In genomic region chr5:109990723-109991359, GRCh38 we compare ENCODE assay signal across 1 cellular context.
TF ChIP-seq lines count a peak whose summit lies in the region.

No MANE protein-coding gene starts in this region.

TF ChIP-seq in HepG2, 621 proteins besides CTCF, POLR2A, EP300 and RAD21 (continued from another document):
- TF ChIP-seq, protein P1, sequence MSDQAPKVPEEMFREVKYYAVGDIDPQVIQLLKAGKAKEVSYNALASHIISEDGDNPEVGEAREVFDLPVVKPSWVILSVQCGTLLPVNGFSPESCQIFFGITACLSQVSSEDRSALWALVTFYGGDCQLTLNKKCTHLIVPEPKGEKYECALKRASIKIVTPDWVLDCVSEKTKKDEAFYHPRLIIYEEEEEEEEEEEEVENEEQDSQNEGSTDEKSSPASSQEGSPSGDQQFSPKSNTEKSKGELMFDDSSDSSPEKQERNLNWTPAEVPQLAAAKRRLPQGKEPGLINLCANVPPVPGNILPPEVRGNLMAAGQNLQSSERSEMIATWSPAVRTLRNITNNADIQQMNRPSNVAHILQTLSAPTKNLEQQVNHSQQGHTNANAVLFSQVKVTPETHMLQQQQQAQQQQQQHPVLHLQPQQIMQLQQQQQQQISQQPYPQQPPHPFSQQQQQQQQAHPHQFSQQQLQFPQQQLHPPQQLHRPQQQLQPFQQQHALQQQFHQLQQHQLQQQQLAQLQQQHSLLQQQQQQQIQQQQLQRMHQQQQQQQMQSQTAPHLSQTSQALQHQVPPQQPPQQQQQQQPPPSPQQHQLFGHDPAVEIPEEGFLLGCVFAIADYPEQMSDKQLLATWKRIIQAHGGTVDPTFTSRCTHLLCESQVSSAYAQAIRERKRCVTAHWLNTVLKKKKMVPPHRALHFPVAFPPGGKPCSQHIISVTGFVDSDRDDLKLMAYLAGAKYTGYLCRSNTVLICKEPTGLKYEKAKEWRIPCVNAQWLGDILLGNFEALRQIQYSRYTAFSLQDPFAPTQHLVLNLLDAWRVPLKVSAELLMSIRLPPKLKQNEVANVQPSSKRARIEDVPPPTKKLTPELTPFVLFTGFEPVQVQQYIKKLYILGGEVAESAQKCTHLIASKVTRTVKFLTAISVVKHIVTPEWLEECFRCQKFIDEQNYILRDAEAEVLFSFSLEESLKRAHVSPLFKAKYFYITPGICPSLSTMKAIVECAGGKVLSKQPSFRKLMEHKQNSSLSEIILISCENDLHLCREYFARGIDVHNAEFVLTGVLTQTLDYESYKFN (CRISPR knock-in tag; conservative IDR thresholded peaks at IDR 0.05), result peak; percentile 43; the same call in 1 of the 2 replicates
- TF ChIP-seq, protein P2, sequence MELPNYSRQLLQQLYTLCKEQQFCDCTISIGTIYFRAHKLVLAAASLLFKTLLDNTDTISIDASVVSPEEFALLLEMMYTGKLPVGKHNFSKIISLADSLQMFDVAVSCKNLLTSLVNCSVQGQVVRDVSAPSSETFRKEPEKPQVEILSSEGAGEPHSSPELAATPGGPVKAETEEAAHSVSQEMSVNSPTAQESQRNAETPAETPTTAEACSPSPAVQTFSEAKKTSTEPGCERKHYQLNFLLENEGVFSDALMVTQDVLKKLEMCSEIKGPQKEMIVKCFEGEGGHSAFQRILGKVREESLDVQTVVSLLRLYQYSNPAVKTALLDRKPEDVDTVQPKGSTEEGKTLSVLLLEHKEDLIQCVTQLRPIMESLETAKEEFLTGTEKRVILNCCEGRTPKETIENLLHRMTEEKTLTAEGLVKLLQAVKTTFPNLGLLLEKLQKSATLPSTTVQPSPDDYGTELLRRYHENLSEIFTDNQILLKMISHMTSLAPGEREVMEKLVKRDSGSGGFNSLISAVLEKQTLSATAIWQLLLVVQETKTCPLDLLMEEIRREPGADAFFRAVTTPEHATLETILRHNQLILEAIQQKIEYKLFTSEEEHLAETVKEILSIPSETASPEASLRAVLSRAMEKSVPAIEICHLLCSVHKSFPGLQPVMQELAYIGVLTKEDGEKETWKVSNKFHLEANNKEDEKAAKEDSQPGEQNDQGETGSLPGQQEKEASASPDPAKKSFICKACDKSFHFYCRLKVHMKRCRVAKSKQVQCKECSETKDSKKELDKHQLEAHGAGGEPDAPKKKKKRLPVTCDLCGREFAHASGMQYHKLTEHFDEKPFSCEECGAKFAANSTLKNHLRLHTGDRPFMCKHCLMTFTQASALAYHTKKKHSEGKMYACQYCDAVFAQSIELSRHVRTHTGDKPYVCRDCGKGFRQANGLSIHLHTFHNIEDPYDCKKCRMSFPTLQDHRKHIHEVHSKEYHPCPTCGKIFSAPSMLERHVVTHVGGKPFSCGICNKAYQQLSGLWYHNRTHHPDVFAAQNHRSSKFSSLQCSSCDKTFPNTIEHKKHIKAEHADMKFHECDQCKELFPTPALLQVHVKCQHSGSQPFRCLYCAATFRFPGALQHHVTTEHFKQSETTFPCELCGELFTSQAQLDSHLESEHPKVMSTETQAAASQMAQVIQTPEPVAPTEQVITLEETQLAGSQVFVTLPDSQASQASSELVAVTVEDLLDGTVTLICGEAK (IDR thresholded peaks at IDR 0.05), result no peak
- TF ChIP-seq, protein P2 (CRISPR knock-in tag; IDR thresholded peaks at IDR 0.05), result no peak
- TF ChIP-seq SIX4 (CRISPR knock-in tag; IDR thresholded peaks at IDR 0.05) (no peak), KAT7 (CRISPR knock-in tag; IDR thresholded peaks at IDR 0.05; ENCODE audit: borderline replicate concordance) (no peak), RBFOX2 (IDR thresholded peaks at IDR 0.05; ENCODE audit: low read depth, low read length) (peak; percentile 49; the same call in 1 of the 2 replicates)
- TF ChIP-seq, protein P3, sequence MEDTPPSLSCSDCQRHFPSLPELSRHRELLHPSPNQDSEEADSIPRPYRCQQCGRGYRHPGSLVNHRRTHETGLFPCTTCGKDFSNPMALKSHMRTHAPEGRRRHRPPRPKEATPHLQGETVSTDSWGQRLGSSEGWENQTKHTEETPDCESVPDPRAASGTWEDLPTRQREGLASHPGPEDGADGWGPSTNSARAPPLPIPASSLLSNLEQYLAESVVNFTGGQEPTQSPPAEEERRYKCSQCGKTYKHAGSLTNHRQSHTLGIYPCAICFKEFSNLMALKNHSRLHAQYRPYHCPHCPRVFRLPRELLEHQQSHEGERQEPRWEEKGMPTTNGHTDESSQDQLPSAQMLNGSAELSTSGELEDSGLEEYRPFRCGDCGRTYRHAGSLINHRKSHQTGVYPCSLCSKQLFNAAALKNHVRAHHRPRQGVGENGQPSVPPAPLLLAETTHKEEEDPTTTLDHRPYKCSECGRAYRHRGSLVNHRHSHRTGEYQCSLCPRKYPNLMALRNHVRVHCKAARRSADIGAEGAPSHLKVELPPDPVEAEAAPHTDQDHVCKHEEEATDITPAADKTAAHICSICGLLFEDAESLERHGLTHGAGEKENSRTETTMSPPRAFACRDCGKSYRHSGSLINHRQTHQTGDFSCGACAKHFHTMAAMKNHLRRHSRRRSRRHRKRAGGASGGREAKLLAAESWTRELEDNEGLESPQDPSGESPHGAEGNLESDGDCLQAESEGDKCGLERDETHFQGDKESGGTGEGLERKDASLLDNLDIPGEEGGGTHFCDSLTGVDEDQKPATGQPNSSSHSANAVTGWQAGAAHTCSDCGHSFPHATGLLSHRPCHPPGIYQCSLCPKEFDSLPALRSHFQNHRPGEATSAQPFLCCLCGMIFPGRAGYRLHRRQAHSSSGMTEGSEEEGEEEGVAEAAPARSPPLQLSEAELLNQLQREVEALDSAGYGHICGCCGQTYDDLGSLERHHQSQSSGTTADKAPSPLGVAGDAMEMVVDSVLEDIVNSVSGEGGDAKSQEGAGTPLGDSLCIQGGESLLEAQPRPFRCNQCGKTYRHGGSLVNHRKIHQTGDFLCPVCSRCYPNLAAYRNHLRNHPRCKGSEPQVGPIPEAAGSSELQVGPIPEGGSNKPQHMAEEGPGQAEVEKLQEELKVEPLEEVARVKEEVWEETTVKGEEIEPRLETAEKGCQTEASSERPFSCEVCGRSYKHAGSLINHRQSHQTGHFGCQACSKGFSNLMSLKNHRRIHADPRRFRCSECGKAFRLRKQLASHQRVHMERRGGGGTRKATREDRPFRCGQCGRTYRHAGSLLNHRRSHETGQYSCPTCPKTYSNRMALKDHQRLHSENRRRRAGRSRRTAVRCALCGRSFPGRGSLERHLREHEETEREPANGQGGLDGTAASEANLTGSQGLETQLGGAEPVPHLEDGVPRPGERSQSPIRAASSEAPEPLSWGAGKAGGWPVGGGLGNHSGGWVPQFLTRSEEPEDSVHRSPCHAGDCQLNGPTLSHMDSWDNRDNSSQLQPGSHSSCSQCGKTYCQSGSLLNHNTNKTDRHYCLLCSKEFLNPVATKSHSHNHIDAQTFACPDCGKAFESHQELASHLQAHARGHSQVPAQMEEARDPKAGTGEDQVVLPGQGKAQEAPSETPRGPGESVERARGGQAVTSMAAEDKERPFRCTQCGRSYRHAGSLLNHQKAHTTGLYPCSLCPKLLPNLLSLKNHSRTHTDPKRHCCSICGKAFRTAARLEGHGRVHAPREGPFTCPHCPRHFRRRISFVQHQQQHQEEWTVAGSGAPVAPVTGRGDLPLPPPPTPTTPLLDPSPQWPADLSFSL (CRISPR knock-in tag; IDR thresholded peaks at IDR 0.05), result peak; percentile 81; the same call in 1 of the 2 replicates
- TF ChIP-seq, protein P4, sequence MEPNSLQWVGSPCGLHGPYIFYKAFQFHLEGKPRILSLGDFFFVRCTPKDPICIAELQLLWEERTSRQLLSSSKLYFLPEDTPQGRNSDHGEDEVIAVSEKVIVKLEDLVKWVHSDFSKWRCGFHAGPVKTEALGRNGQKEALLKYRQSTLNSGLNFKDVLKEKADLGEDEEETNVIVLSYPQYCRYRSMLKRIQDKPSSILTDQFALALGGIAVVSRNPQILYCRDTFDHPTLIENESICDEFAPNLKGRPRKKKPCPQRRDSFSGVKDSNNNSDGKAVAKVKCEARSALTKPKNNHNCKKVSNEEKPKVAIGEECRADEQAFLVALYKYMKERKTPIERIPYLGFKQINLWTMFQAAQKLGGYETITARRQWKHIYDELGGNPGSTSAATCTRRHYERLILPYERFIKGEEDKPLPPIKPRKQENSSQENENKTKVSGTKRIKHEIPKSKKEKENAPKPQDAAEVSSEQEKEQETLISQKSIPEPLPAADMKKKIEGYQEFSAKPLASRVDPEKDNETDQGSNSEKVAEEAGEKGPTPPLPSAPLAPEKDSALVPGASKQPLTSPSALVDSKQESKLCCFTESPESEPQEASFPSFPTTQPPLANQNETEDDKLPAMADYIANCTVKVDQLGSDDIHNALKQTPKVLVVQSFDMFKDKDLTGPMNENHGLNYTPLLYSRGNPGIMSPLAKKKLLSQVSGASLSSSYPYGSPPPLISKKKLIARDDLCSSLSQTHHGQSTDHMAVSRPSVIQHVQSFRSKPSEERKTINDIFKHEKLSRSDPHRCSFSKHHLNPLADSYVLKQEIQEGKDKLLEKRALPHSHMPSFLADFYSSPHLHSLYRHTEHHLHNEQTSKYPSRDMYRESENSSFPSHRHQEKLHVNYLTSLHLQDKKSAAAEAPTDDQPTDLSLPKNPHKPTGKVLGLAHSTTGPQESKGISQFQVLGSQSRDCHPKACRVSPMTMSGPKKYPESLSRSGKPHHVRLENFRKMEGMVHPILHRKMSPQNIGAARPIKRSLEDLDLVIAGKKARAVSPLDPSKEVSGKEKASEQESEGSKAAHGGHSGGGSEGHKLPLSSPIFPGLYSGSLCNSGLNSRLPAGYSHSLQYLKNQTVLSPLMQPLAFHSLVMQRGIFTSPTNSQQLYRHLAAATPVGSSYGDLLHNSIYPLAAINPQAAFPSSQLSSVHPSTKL (CRISPR knock-in tag; IDR thresholded peaks at IDR 0.05), result peak; percentile 5; the same call in 1 of the 2 replicates
